In the genomic region with DNA sequence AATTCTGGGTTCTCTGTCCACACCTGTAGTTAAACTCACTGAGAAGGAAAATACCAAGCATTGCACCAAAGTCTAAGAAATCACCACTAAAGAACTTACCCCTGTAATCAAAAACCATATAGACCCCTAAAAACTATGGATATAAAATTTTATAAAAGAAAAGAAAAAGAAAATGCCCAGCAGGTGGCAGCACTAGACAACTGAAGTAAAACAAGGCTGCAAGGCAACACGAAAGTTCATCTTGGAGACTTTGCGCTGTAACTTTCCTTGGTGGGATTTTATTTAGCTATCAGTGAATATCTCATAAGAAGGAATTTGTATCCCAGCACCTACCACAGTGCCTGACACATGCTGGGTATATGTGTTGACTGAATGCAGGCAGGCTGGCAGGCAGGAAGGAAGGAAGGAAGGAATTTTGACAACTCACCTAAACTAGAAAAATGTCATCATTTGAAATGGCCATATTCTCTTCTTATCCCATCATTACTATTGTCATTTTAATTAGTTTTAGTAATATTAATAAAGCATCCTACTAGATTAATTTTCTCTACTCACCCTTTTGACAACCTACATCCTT, we compare ENCODE assay signal across 8 cellular contexts.
A peak's percentile ranks its signal among the peaks of the same experiment; 100 is the strongest.
DNase-seq lines count a peak whose midpoint lies in the region; ATAC-seq and TF ChIP-seq lines count a peak whose summit lies in the region.

No MANE protein-coding gene starts in this region.

- no peak for ATAC-seq in GM18907 (IDR thresholded peaks at IDR 0.05; ENCODE audit: unreplicated experiment)

- no peak overlapping the region for H3K4me3 ChIP-seq in CD4-positive, alpha-beta memory T cell (ENCODE audit: low read length in 2 of 2)
- H3K4me3 ChIP-seq in stomach, result no peak overlapping the region

- no peaks in the 10 kb centered on the region for H3K36me3 ChIP-seq in CD4-positive, alpha-beta memory T cell (ENCODE audit: insufficient read depth, low read length)
- H3K36me3 ChIP-seq in stomach, result no peaks in the 10 kb centered on the region

- H3K27ac ChIP-seq in CD4-positive, alpha-beta memory T cell (ENCODE audit: low read depth, low read length), result no peak overlapping the region
- H3K27ac ChIP-seq in epithelial cell of prostate, result peak overlapping the region; percentile 66
- H3K27ac ChIP-seq in stomach, result peak overlapping the region in 2 of 5 donors; percentile 58 to 63

- H3K4me3 Mint-ChIP-seq in CD4-positive, alpha-beta memory T cell, result peak overlapping the region in 1 of 8 donors; percentile 59
- no peak overlapping the region for H3K4me3 Mint-ChIP-seq in nephron progenitor cell

- WGBS in stomach, 5 donors, result 0 to 10% (median 2%) methylated on average over 2 of the region's 2 CpGs

- CTCF ChIA-PET in CD4-positive, alpha-beta memory T cell (lab: Charles Lee; ENCODE audit: partially characterized antibody), result interaction anchor here (0.6 to 18.7 kb wide), 31 partner anchors 8 to 770 kb away, joined by 3 to 388 read pairs (median 4); no protein-coding TSS in a partner anchor

- no peaks in the 10 kb centered on the region for H3K27me3 ChIP-seq in CD4-positive, alpha-beta memory T cell (ENCODE audit: insufficient read depth, low read length)
- H3K27me3 ChIP-seq in stomach, result no peaks in the 10 kb centered on the region

- H3K27ac Mint-ChIP-seq in CD4-positive, alpha-beta memory T cell, result peak overlapping the region in 1 of 7 donors; percentile 79
- no peak overlapping the region for H3K27ac Mint-ChIP-seq in nephron progenitor cell

- H3K36me3 Mint-ChIP-seq in CD4-positive, alpha-beta memory T cell, result no peaks in the 10 kb centered on the region
- H3K36me3 Mint-ChIP-seq in nephron progenitor cell (ENCODE audit: low read depth), result no peaks in the 10 kb centered on the region

- DNase-seq in CD4-positive, alpha-beta memory T cell, result peak; percentile 62 to 71 (median 67)
- DNase-seq in HT-29 (ENCODE audit: low spot score) (peak; percentile 87), NOMO-1 treated with DMSO at 0.1 percent for 48 hours (lab: John Stamatoyannopoulos, UW; ENCODE audit: unreplicated experiment) (peak; percentile 59), epithelial cell of prostate (ENCODE audit: low read depth, low spot score) (peak; percentile 24), nephron progenitor cell (peak; percentile 71), stomach (peak; percentile 72)
- DNase-seq in activated CD8-positive, alpha-beta memory T cell treated with anti-CD3 and anti-CD28 coated beads, Interleukin-2, amount 50 U/mL, for 1 hour (ENCODE audit: extremely low read depth), result peak; percentile 59

- POLR2A ChIA-PET in CD4-positive, alpha-beta memory T cell (lab: Charles Lee; ENCODE audit: partially characterized antibody), result interaction anchor here (0.6 to 1.4 kb wide), 2 partner anchors 150 to 452 kb away, joined by 4 to 8 read pairs; no protein-coding TSS in a partner anchor

- intact Hi-C loops in CD4-positive, alpha-beta memory T cell (cut with micrococcal nuclease), result loop anchor here (1.0 to 5.0 kb wide), 5 partner anchors 41 to 746 kb away; no protein-coding TSS in a partner anchor
- intact Hi-C loops in stomach (cut with DNase I; ENCODE audit: low total_unique reads), result loop anchor here (5.0 kb wide), 1 partner anchor 451 kb away; no protein-coding TSS in a partner anchor

- H3K4me1 Mint-ChIP-seq in CD4-positive, alpha-beta memory T cell, result peaks cover 0 to 4% (median 3%) of the 10 kb centered on the region in 4 donors
- no peaks in the 10 kb centered on the region for H3K4me1 Mint-ChIP-seq in nephron progenitor cell

- peaks cover 3% of the 10 kb centered on the region for H3K4me1 ChIP-seq in CD4-positive, alpha-beta memory T cell (ENCODE audit: insufficient read depth, low read length)
- H3K4me1 ChIP-seq in stomach, result peaks cover 7 to 23% (median 15%) of the 10 kb centered on the region in 4 donors

- no peak for TF ChIP-seq POLR2A in stomach (IDR thresholded peaks at IDR 0.05)

- TF ChIP-seq EP300 in stomach (IDR thresholded peaks at IDR 0.05), result no peak

- no peaks in the 10 kb centered on the region for H3K9me3 Mint-ChIP-seq in CD4-positive, alpha-beta memory T cell
- H3K9me3 Mint-ChIP-seq in nephron progenitor cell, result no peaks in the 10 kb centered on the region

- TF ChIP-seq CTCF in nephron progenitor cell (IDR thresholded peaks at IDR 0.05) (peak; percentile 59), stomach (IDR thresholded peaks at IDR 0.05) (peak in 4 of 7 experiments; percentile 56 to 72 (median 62))

- no peaks in the 10 kb centered on the region for H3K9me3 ChIP-seq in CD4-positive, alpha-beta memory T cell (ENCODE audit: control insufficient read depth in 1 of 2, low read length in 2 of 2)
- H3K9me3 ChIP-seq in stomach, result no peaks in the 10 kb centered on the region

- peaks cover 2 to 3% of the 10 kb centered on the region in 2 donors for H3K27me3 Mint-ChIP-seq in CD4-positive, alpha-beta memory T cell
- H3K27me3 Mint-ChIP-seq in nephron progenitor cell (ENCODE audit: low read depth, poor library complexity), result peaks cover 14% of the 10 kb centered on the region

Comparison
In these comparisons a context has a peak if more than half of its experiments do, and no peak if none do; other contexts are left out.
1. DNase-seq: peak in every context shown above with its lines; median percentile 87 in HT-29; 72 in stomach; 71 in nephron progenitor cell; 67 in CD4-positive, alpha-beta memory T cell; 59 in NOMO-1 treated with DMSO at 0.1 percent for 48 hours; 59 in activated CD8-positive, alpha-beta memory T cell treated with anti-CD3 and anti-CD28 coated beads, Interleukin-2, amount 50 U/mL, for 1 hour; 24 in epithelial cell of prostate.